In the genomic region with DNA sequence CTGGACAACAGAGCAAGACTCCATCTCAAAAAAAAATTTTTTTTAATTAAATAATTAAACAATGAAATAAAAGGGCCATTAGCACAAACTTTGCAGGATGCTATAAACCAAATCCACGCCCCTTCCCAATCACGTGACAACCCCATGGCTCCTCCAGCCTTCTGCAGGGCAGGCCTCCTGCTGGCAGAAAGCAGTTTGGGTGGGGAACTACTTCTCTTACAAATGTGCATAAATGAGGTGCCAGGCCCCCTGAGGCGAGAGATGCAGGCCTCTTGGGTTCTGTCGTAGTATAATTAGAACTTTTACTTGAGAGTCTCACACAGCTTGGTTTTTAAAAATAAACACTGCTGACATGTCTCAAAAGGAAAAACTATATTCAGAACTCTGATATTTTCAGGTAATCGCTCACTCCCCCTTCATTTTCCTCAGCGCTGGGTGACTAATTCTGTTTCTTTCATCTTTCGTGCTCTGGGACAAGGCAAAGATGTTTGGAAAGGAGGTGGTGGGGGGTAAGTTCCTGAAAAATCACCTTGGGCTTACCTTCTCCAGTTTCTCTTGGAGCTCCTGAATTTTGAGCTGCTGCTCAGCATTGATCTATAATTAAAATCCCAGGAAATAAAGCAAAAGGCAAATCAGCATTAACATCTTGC, we compare ENCODE assay signal across 29 cellular contexts.
"Had no signal": no experiment of that assay in that cellular context is flagged by ENCODE, and none has a peak within 500 bp of the region (broad histone marks: within the 10 kb centered on the region; RNA-seq: fewer than 3 reads in every experiment).

No MANE protein-coding gene starts in this region.

- ATAC-seq: activated CD4-positive, alpha-beta T cell treated with anti-CD3 and anti-CD28 coated beads for 36 hours; activated CD8-positive, alpha-beta T cell treated with anti-CD3 and anti-CD28 coated beads, Interleukin-2, amount 10 ng/mL, durations not matched to agents 7 days and 5 days; activated T-cell treated with anti-CD3 and anti-CD28 coated beads, Interleukin-2, amount 50 U/mL, for 72 hours; left colon; sciatic nerve; stimulated activated memory B cell treated with anti-CD40 and anti-IgM and Interleukin-4, amounts not matched to agents 10 μg/mL and 1 μg/mL and 100 μg/mL, for 72 hours; stimulated activated naive CD8-positive, alpha-beta T cell treated with anti-CD3 and anti-CD28 coated beads, Interleukin-15, amount 100 ng/mL, for 72 hours had no signal

- H3K4me1 ChIP-seq: uterus had no signal

- H3K4me1 Mint-ChIP-seq: activated CD4-positive, alpha-beta T cell treated with anti-CD3 and anti-CD28 coated beads for 36 hours; stimulated activated memory B cell treated with anti-CD40 and anti-IgM and Interleukin-4, amounts not matched to agents 10 μg/mL and 1 μg/mL and 100 μg/mL, for 72 hours; stimulated activated naive CD8-positive, alpha-beta T cell treated with anti-CD3 and anti-CD28 coated beads, Interleukin-15, amount 100 ng/mL, for 72 hours had no signal

- H3K27me3 ChIP-seq: dorsolateral prefrontal cortex, neutrophil, uterus had no signal

- H3K27ac ChIP-seq: coronary artery, dorsolateral prefrontal cortex, neutrophil, skin epidermis, uterus had no signal

- FAIRE-seq: kidney had no signal

- H3K9me3 Mint-ChIP-seq: activated T-cell treated with anti-CD3 and anti-CD28 coated beads, Interleukin-2, amount 50 U/mL, for 72 hours; mesothelial cell of epicardium; naive B cell; nephron progenitor cell; stimulated activated memory B cell treated with anti-CD40 and anti-IgM and Interleukin-4, amounts not matched to agents 10 μg/mL and 1 μg/mL and 100 μg/mL, for 72 hours; stimulated activated naive CD8-positive, alpha-beta T cell treated with anti-CD3 and anti-CD28 coated beads, Interleukin-15, amount 100 ng/mL, for 72 hours; type B pancreatic cell had no signal

- H3K27ac Mint-ChIP-seq: activated CD4-positive, alpha-beta T cell treated with anti-CD3 and anti-CD28 coated beads for 36 hours; activated CD8-positive, alpha-beta T cell treated with anti-CD3 and anti-CD28 coated beads, Interleukin-2, amount 10 ng/mL, durations not matched to agents 7 days and 5 days; activated naive CD8-positive, alpha-beta T cell; activated T-cell treated with anti-CD3 and anti-CD28 coated beads, Interleukin-2, amount 50 U/mL, for 72 hours; mesothelial cell of epicardium; naive B cell; nephron progenitor cell; stimulated activated memory B cell treated with anti-CD40 and anti-IgM and Interleukin-4, amounts not matched to agents 10 μg/mL and 1 μg/mL and 100 μg/mL, for 72 hours; type B pancreatic cell had no signal

- H3K27me3 Mint-ChIP-seq: activated CD4-positive, alpha-beta T cell treated with anti-CD3 and anti-CD28 coated beads for 36 hours; activated naive CD8-positive, alpha-beta T cell; naive B cell; stimulated activated memory B cell treated with anti-CD40 and anti-IgM and Interleukin-4, amounts not matched to agents 10 μg/mL and 1 μg/mL and 100 μg/mL, for 72 hours; stimulated activated naive CD8-positive, alpha-beta T cell treated with anti-CD3 and anti-CD28 coated beads, Interleukin-15, amount 100 ng/mL, for 72 hours; type B pancreatic cell had no signal

- H3K36me3 Mint-ChIP-seq: activated naive CD8-positive, alpha-beta T cell; naive B cell had no signal

- H3K4me3 ChIP-seq: coronary artery, dorsolateral prefrontal cortex, skin epidermis, uterus had no signal

- H3K36me3 ChIP-seq: uterus had no signal

- H3K4me3 Mint-ChIP-seq: activated CD4-positive, alpha-beta T cell treated with anti-CD3 and anti-CD28 coated beads for 36 hours; activated CD8-positive, alpha-beta T cell treated with anti-CD3 and anti-CD28 coated beads, Interleukin-2, amount 10 ng/mL, durations not matched to agents 7 days and 5 days; activated naive CD8-positive, alpha-beta T cell; activated T-cell treated with anti-CD3 and anti-CD28 coated beads, Interleukin-2, amount 50 U/mL, for 72 hours; mesothelial cell of epicardium; naive B cell; nephron progenitor cell; stimulated activated memory B cell treated with anti-CD40 and anti-IgM and Interleukin-4, amounts not matched to agents 10 μg/mL and 1 μg/mL and 100 μg/mL, for 72 hours; stimulated activated naive CD8-positive, alpha-beta T cell treated with anti-CD3 and anti-CD28 coated beads, Interleukin-15, amount 100 ng/mL, for 72 hours; type B pancreatic cell had no signal

- H3K9me3 ChIP-seq: neutrophil, uterus had no signal

- DNase-seq: activated CD4-positive, alpha-beta T cell treated with anti-CD3 and anti-CD28 coated beads for 36 hours; activated CD4-positive, CD25-positive, alpha-beta regulatory T cell; activated CD8-positive, alpha-beta T cell treated with anti-CD3 and anti-CD28 coated beads, Interleukin-2, amount 10 ng/mL, durations not matched to agents 7 days and 5 days; activated naive CD4-positive, alpha-beta T cell treated with Interleukin-2 at 50 U/mL for 16 hours; activated T-cell treated with anti-CD3 and anti-CD28 coated beads for 4 hours; activated T-cell treated with anti-CD3 and anti-CD28 coated beads, Interleukin-2, amount 50 U/mL, for 72 hours; dorsolateral prefrontal cortex; effector memory CD4-positive, alpha-beta T cell; erythroblast; foreskin fibroblast; kidney; left colon; mammary epithelial cell; naive B cell; nephron progenitor cell; stimulated activated CD4-positive, alpha-beta T cell treated with anti-CD3 and anti-CD28 coated beads, Interleukin-1b, Interleukin-23, amount 100 ng/mL, for 48 hours; stimulated activated CD4-positive, alpha-beta T cell treated with anti-CD3 and anti-CD28 coated beads, Interleukin-4, amount 100 ng/mL, for 4 hours; stimulated activated CD8-positive, alpha-beta memory T cell treated with anti-CD3 and anti-CD28 coated beads, Interleukin-4, amount 100 ng/mL, for 48 hours; stimulated activated naive CD8-positive, alpha-beta T cell treated with anti-CD3 and anti-CD28 coated beads, Interleukin-15, amount 100 ng/mL, for 72 hours; substantia nigra; uterus had no signal
